Comparison of ENCODE assay signal across 31 cellular contexts in the genomic region with DNA sequence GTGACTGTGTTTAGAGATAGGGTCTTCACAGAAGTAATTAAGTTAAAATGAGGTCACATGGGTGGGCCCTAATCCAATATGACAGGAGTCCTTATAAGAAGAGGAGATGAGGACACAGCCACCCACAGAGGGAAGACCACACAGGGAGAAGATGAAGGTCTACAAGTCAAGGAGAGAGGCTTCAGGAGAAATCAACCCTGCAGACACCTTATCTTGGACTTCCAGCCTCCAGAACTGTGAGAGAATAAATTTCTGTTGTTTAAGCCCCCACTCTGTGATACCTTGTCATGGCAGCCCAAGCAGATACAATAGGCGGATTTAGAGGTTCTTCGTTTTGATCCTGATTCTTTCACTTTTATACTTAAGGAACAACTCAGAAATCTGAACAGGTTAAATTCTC.
"Had no signal": no experiment of that assay in that cellular context is flagged by ENCODE, and none has a peak within 500 bp of the region (broad histone marks: within the 10 kb centered on the region; RNA-seq: fewer than 3 reads in every experiment).

No MANE protein-coding gene starts in this region.

- H3K4me2 ChIP-seq: smooth muscle cell had no signal

- H3K27me3 Mint-ChIP-seq: naive thymus-derived CD4-positive, alpha-beta T cell; progenitor cell of endocrine pancreas; stimulated activated naive B cell treated with anti-CD40 and anti-IgM and Interleukin-4, amounts not matched to agents 10 μg/mL and 1 μg/mL and 100 μg/mL, for 72 hours; stimulated activated naive CD8-positive, alpha-beta T cell treated with anti-CD3 and anti-CD28 coated beads, Interleukin-15, Interleukin-2, amounts not matched to agents 100 ng/mL and 50 ng/mL, for 24 hours had no signal

- H3K9ac ChIP-seq: parathyroid adenoma had no signal

- H3K79me2 ChIP-seq: parathyroid adenoma had no signal

- H3K27ac ChIP-seq: ovary, parathyroid adenoma, psoas muscle, skin epidermis, spleen, stomach, thoracic aorta, thyroid gland, tibial nerve, upper lobe of left lung, vagina had no signal

- H3K27me3 ChIP-seq: ovary, spleen, stomach, thyroid gland, tibial nerve, upper lobe of left lung, vagina had no signal

- FAIRE-seq: urothelium cell line had no signal

- H3K4me1 ChIP-seq: parathyroid adenoma, psoas muscle, tibial nerve, vagina had no signal

- H3K27ac Mint-ChIP-seq: naive thymus-derived CD4-positive, alpha-beta T cell; nephron; stimulated activated naive B cell treated with anti-CD40 and anti-IgM and Interleukin-4, amounts not matched to agents 10 μg/mL and 1 μg/mL and 100 μg/mL, for 72 hours; stimulated activated naive CD8-positive, alpha-beta T cell treated with anti-CD3 and anti-CD28 coated beads, Interleukin-15, Interleukin-2, amounts not matched to agents 100 ng/mL and 50 ng/mL, for 24 hours had no signal

- DNase-seq: naive thymus-derived CD4-positive, alpha-beta T cell; natural killer cell; occipital lobe; ovary; posterior cingulate gyrus; psoas muscle; right cardiac atrium; spleen; stimulated activated CD4-positive, alpha-beta T cell treated with anti-CD3 and anti-CD28 coated beads, Interleukin-12 subunit alpha, Interleukin-12 subunit beta, amount 100 ng/mL, for 4 hours; stimulated activated CD4-positive, alpha-beta T cell treated with anti-CD3 and anti-CD28 coated beads, Interleukin-1b, Interleukin-23, amount 100 ng/mL, for 48 hours; stimulated activated CD4-positive, alpha-beta T cell treated with anti-CD3 and anti-CD28 coated beads, Interleukin-4, amount 100 ng/mL, for 1 hour; stimulated activated CD4-positive, alpha-beta T cell treated with anti-CD3 and anti-CD28 coated beads, Interleukin-4, amount 100 ng/mL, for 4 hours; stimulated activated CD8-positive, alpha-beta memory T cell treated with anti-CD3 and anti-CD28 coated beads, Interleukin-4, amount 100 ng/mL, for 48 hours; stimulated activated naive B cell treated with anti-CD40 and anti-IgM and Interleukin-4, amounts not matched to agents 10 μg/mL and 1 μg/mL and 100 μg/mL, for 72 hours; stimulated activated naive CD4-positive, alpha-beta T cell treated with Interleukin-2 at 50 U/mL for 16 hours; stomach; thyroid gland; trophoblast cell; upper lobe of left lung had no signal

- H2AFZ ChIP-seq: parathyroid adenoma had no signal

- H3K9me3 Mint-ChIP-seq: natural killer cell; stimulated activated naive CD8-positive, alpha-beta T cell treated with anti-CD3 and anti-CD28 coated beads, Interleukin-15, Interleukin-2, amounts not matched to agents 100 ng/mL and 50 ng/mL, for 24 hours had no signal

- H3K9me3 ChIP-seq: psoas muscle, stomach, thoracic aorta, thyroid gland, upper lobe of left lung, vagina had no signal

- H3K4me1 Mint-ChIP-seq: nephron had no signal

- H3K4me3 Mint-ChIP-seq: naive thymus-derived CD4-positive, alpha-beta T cell; natural killer cell; nephron; neural crest cell; stimulated activated naive B cell treated with anti-CD40 and anti-IgM and Interleukin-4, amounts not matched to agents 10 μg/mL and 1 μg/mL and 100 μg/mL, for 72 hours; stimulated activated naive CD8-positive, alpha-beta T cell treated with anti-CD3 and anti-CD28 coated beads, Interleukin-15, Interleukin-2, amounts not matched to agents 100 ng/mL and 50 ng/mL, for 24 hours had no signal

- H3K36me3 ChIP-seq: ovary, stomach, thoracic aorta, thyroid gland, tibial nerve, vagina had no signal

- H3K4me3 ChIP-seq: ovary, psoas muscle, skin epidermis, smooth muscle cell, spleen, stomach, thoracic aorta, thyroid gland, tibial nerve, upper lobe of left lung, vagina had no signal

- ATAC-seq: naive thymus-derived CD4-positive, alpha-beta T cell; natural killer cell; psoas muscle; right cardiac atrium; sciatic nerve; stimulated activated naive B cell treated with anti-CD40 and anti-IgM and Interleukin-4, amounts not matched to agents 10 μg/mL and 1 μg/mL and 100 μg/mL, for 72 hours had no signal
